Comparison of ENCODE assay signal across 17 cellular contexts in the genomic region with DNA sequence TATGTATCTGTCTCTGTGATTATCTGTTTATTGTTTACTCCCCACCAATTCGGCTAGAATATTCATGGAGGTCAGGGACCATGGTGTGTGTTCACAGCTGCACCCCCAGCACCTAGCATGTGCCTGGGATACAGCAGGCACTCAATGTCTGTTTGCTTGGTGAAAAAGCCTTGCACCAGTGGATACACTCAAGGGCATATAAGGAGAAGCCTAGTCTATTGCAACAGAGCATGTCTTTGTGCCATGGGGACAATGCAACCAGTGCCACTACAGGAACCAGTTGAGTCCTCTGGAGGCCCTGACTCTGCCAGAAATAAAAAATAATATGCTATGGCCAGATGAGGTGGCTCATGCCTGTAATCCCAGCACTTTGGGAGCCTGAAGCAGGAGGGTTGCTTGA.
DNase-seq lines count a peak whose midpoint lies in the region; ATAC-seq and TF ChIP-seq lines count a peak whose summit lies in the region.
"Had no signal": no experiment of that assay in that cellular context is flagged by ENCODE, and none has a peak within 500 bp of the region (broad histone marks: within the 10 kb centered on the region; RNA-seq: fewer than 3 reads in every experiment).

No MANE protein-coding gene starts in this region.

- TF ChIP-seq POLR2A in gastroesophageal sphincter (IDR thresholded peaks at IDR 0.05) (no peak), suprapubic skin (IDR thresholded peaks at IDR 0.05) (no peak)

- WGBS in gastroesophageal sphincter (ENCODE audit: low coverage in 1 of 2), 2 donors: 29 to 44% methylated on average over 1 of the region's 1 CpG
- 88% methylated on average over 1 of the region's 1 CpG for whole genome bisulfite sequencing in suprapubic skin

- DNase-seq in suprapubic skin (ENCODE audit: low spot score in 2 of 2) (no peak), OCI-M2 (lab: John Stamatoyannopoulos, UW; ENCODE audit: unreplicated experiment) (no peak), mesenteric fat pad (ENCODE audit: low spot score) (no peak)
- DNase-seq: C1 segment of cervical spinal cord; Calu3; CD4-positive, alpha-beta memory T cell; COR-L47; DMS53; DMS79 treated with DMSO at 0.1 percent for 48 hours; GF-D8; H9; HFFc6 had no signal

- TF ChIP-seq EP300 in gastroesophageal sphincter (IDR thresholded peaks at IDR 0.05): no peak
- no peak for TF ChIP-seq EP300 in suprapubic skin (IDR thresholded peaks at IDR 0.05)

- H3K9ac ChIP-seq in stomach smooth muscle (ENCODE audit: low read length in 2 of 2): no peak overlapping the region

- ATAC-seq in esophagus mucosa: peak; percentile 13
- ATAC-seq in gastroesophageal sphincter: no peak
- ATAC-seq: GM23338, HCT116 had no signal

- H3K4me1 ChIP-seq in gastroesophageal sphincter (peaks cover 0 to 77% (median 0%) of the 10 kb centered on the region in 3 donors), stomach smooth muscle (ENCODE audit: control insufficient read depth, insufficient read depth, low read length) (peaks cover 16% of the 10 kb centered on the region), suprapubic skin (no peaks in the 10 kb centered on the region)

- H3K27ac ChIP-seq in gastroesophageal sphincter: peak overlapping the region in 3 of 4 donors; percentile 2 to 78 (median 26)
- H3K27ac ChIP-seq in stomach smooth muscle (ENCODE audit: low read length): peak overlapping the region; percentile 18
- no peak overlapping the region for H3K27ac ChIP-seq in suprapubic skin

- H3K36me3 ChIP-seq in gastroesophageal sphincter (peaks cover 0 to 100% of the 10 kb centered on the region in 2 donors), stomach smooth muscle (ENCODE audit: control insufficient read depth in 2 of 2, insufficient read depth in 2 of 2, low read length in 2 of 2) (peaks cover 81 to 84% of the 10 kb centered on the region in 2 donors), suprapubic skin (peaks cover 19% of the 10 kb centered on the region)

- no peak overlapping the region for H3K4me3 ChIP-seq in gastroesophageal sphincter
- H3K4me3 ChIP-seq in stomach smooth muscle (ENCODE audit: low read length in 2 of 2): no peak overlapping the region
- no peak overlapping the region for H3K4me3 ChIP-seq in suprapubic skin
- H3K4me3 ChIP-seq: GM23338 had no signal

- TF ChIP-seq CTCF in gastroesophageal sphincter (IDR thresholded peaks at IDR 0.05) (no peak), suprapubic skin (IDR thresholded peaks at IDR 0.05) (no peak)

- no peaks in the 10 kb centered on the region for H3K9me3 ChIP-seq in gastroesophageal sphincter
- H3K9me3 ChIP-seq in stomach smooth muscle (ENCODE audit: control insufficient read depth in 2 of 2, low read length in 2 of 2): no peaks in the 10 kb centered on the region
- no peaks in the 10 kb centered on the region for H3K9me3 ChIP-seq in suprapubic skin

- H3K27me3 ChIP-seq in gastroesophageal sphincter (no peaks in the 10 kb centered on the region), stomach smooth muscle (ENCODE audit: control insufficient read depth in 1 of 2, insufficient read depth in 2 of 2, low read length in 2 of 2) (no peaks in the 10 kb centered on the region), suprapubic skin (no peaks in the 10 kb centered on the region)
